Comparison of ENCODE assay signal across 20 cellular contexts in the genomic region with DNA sequence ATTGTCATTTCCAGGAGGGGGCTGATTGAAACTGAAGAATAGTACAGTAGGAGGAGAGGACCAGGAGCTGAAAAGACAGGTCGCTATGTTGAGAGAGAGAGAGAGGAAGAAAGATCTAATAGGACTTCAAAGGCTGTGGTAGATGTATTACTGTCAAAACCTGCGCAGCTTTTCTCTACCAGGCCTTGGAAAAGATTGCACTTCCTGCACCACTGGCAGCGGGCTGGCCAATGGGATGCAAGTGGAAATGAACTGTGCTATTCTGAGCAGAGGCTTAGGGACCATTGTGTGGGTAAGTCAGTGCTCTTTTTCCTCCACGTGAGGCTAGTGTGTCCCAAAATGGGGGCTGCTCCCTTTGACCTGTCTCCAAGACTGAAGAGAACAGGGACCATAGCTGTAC. TPM values are rescaled to one million over a fixed set of nuclear protein-coding genes. Genes with fewer than 3 reads are reported as not detected.
DNase-seq lines count a peak whose midpoint lies in the region; ATAC-seq, FAIRE-seq and TF ChIP-seq lines count a peak whose summit lies in the region.
"Had no signal": no experiment of that assay in that cellular context is flagged by ENCODE, and none has a peak within 500 bp of the region (broad histone marks: within the 10 kb centered on the region; RNA-seq: fewer than 3 reads in every experiment).

No MANE protein-coding gene starts in this region.

- no peak for TF ChIP-seq POLR2A in K562 (conservative IDR thresholded peaks at IDR 0.05)

- H3K4me1 Mint-ChIP-seq in natural killer cell: peaks cover 32 to 43% of the 10 kb centered on the region in 2 donors
- peaks cover 27 to 40% of the 10 kb centered on the region in 2 donors for H3K4me1 Mint-ChIP-seq in natural killer cell treated with Interleukin-12 subunit alpha and Interleukin-12 subunit beta and Interleukin-15 and Interleukin-18, amount 100 ng/mL, for 72 hours (ENCODE audit: low read depth in 2 of 2)
- peaks cover 63% of the 10 kb centered on the region for H3K4me1 Mint-ChIP-seq in stimulated activated naive CD8-positive, alpha-beta T cell treated with anti-CD3 and anti-CD28 coated beads, Interleukin-15, amount 100 ng/mL, for 72 hours

- no peaks in the 10 kb centered on the region for H3K9me2 ChIP-seq in OCI-LY7 (ENCODE audit: insufficient read depth, low read length)

- H3K4me1 ChIP-seq in OCI-LY7 (ENCODE audit: insufficient read depth, low read length, poor library complexity, severe bottlenecking) (peaks cover 66% of the 10 kb centered on the region), K562 (replicated peaks in 1 of 2; ENCODE audit: control insufficient read depth in 2 of 2, insufficient read depth in 2 of 2, low read length in 2 of 2) (peaks cover 12 to 16% of the 10 kb centered on the region in 2 experiments; a peak in 4 of 5 replicates)
- H3K4me1 ChIP-seq: pancreas, right lobe of liver had no signal

- no peak overlapping the region for H3K4me3 Mint-ChIP-seq in natural killer cell
- H3K4me3 Mint-ChIP-seq in natural killer cell treated with Interleukin-12 subunit alpha and Interleukin-12 subunit beta and Interleukin-15 and Interleukin-18, amount 100 ng/mL, for 72 hours: no peak overlapping the region
- no peak overlapping the region for H3K4me3 Mint-ChIP-seq in stimulated activated naive CD8-positive, alpha-beta T cell treated with anti-CD3 and anti-CD28 coated beads, Interleukin-15, amount 100 ng/mL, for 72 hours
- H3K4me3 Mint-ChIP-seq: stimulated activated memory B cell treated with anti-CD40 and anti-IgM and Interleukin-4, amounts not matched to agents 10 μg/mL and 1 μg/mL and 100 μg/mL, for 72 hours; type B pancreatic cell had no signal

- no peaks in the 10 kb centered on the region for H3K36me3 Mint-ChIP-seq in natural killer cell
- peaks cover 12% of the 10 kb centered on the region for H3K36me3 Mint-ChIP-seq in natural killer cell treated with Interleukin-12 subunit alpha and Interleukin-12 subunit beta and Interleukin-15 and Interleukin-18, amount 100 ng/mL, for 72 hours

- H3K36me3 ChIP-seq in OCI-LY7 (ENCODE audit: insufficient read depth, low read length): peaks cover 66% of the 10 kb centered on the region
- H3K36me3 ChIP-seq in K562 (ENCODE audit: control insufficient read depth, insufficient read depth, low read length): peaks cover 6% of the 10 kb centered on the region; the same call in 1 of the 3 replicates
- H3K36me3 ChIP-seq: pancreas had no signal

- H3K9me3 Mint-ChIP-seq in natural killer cell: no peaks in the 10 kb centered on the region
- no peaks in the 10 kb centered on the region for H3K9me3 Mint-ChIP-seq in natural killer cell treated with Interleukin-12 subunit alpha and Interleukin-12 subunit beta and Interleukin-15 and Interleukin-18, amount 100 ng/mL, for 72 hours
- H3K9me3 Mint-ChIP-seq in stimulated activated naive CD8-positive, alpha-beta T cell treated with anti-CD3 and anti-CD28 coated beads, Interleukin-15, amount 100 ng/mL, for 72 hours: no peaks in the 10 kb centered on the region
- H3K9me3 Mint-ChIP-seq: stimulated activated memory B cell treated with anti-CD40 and anti-IgM and Interleukin-4, amounts not matched to agents 10 μg/mL and 1 μg/mL and 100 μg/mL, for 72 hours; type B pancreatic cell had no signal

- no peak for FAIRE-seq in K562 (lab: Jason Lieb, UNC)
- FAIRE-seq: pancreas had no signal

- peak overlapping the region; percentile 33 to 60 for H3K27ac Mint-ChIP-seq in natural killer cell
- H3K27ac Mint-ChIP-seq in natural killer cell treated with Interleukin-12 subunit alpha and Interleukin-12 subunit beta and Interleukin-15 and Interleukin-18, amount 100 ng/mL, for 72 hours: peak overlapping the region in 1 of 2 donors; percentile 21
- H3K27ac Mint-ChIP-seq in stimulated activated naive CD8-positive, alpha-beta T cell treated with anti-CD3 and anti-CD28 coated beads, Interleukin-15, amount 100 ng/mL, for 72 hours: peak overlapping the region in 1 of 2 donors; percentile 29
- H3K27ac Mint-ChIP-seq: type B pancreatic cell had no signal

- H3K4me2 ChIP-seq in OCI-LY7 (ENCODE audit: low read length): peak overlapping the region; percentile 25
- H3K4me2 ChIP-seq in K562 (ENCODE audit: insufficient read depth, low read length): no peak overlapping the region

- POLR2A ChIA-PET in OCI-LY7 (lab: Charles Lee) (interaction anchor here (0.6 to 4.7 kb wide), 7 partner anchors 9 to 114 kb away, joined by 4 to 17 read pairs (median 5); a partner anchor contains a TSS), K562 (lab: Yijun Ruan, JAX) (interaction anchor here (0.7 to 1.0 kb wide), 2 partner anchors 62 to 758 kb away, joined by 3 to 4 read pairs; no protein-coding TSS in a partner anchor)

- no peak for TF ChIP-seq RAD21 in K562 (CRISPR knock-in tag; conservative IDR thresholded peaks at IDR 0.05 in 1 of 2, IDR thresholded peaks at IDR 0.05 in 1 of 2)

- intact Hi-C loops in natural killer cell (cut with micrococcal nuclease) (no loop called here), OCI-LY7 (cut with micrococcal nuclease; ENCODE audit: unreplicated experiment) (loop anchor here (10.0 kb wide), 2 partner anchors 119 to 149 kb away; a partner anchor contains a TSS), K562 (cut with micrococcal nuclease) (loop anchor here (10.0 kb wide), 1 partner anchor 381 kb away; no protein-coding TSS in a partner anchor)

- in situ Hi-C loops in K562 (cut with MboI): no loop called here

- H3K27me3 ChIP-seq in K562 (ENCODE audit: control insufficient read depth in 2 of 2, insufficient read depth in 2 of 2, low read length in 2 of 2): no peaks in the 10 kb centered on the region
- H3K27me3 ChIP-seq: pancreas, right lobe of liver had no signal

- no peak for DNase-seq in natural killer cell
- DNase-seq in natural killer cell treated with Interleukin-12 subunit alpha and Interleukin-12 subunit beta and Interleukin-15 and Interleukin-18, amount 100 ng/mL, for 72 hours (ENCODE audit: low spot score): no peak
- DNase-seq in OCI-LY7 (ENCODE audit: low spot score): no peak
- no peak for DNase-seq in K562 (ENCODE audit: extremely low read depth in 1 of 4, low spot score in 3 of 4)
- DNase-seq in stimulated activated naive CD8-positive, alpha-beta T cell treated with anti-CD3 and anti-CD28 coated beads, Interleukin-15, amount 100 ng/mL, for 72 hours: no peak
- no peak for DNase-seq in MV-4-11 (lab: John Stamatoyannopoulos, UW)
- no peak for DNase-seq in GM19238 (ENCODE audit: insufficient read length, low spot score)
- DNase-seq: activated gamma-delta T cell, Calu3, hippocampal formation, islet precursor cell, Kasumi-1, NCI-H1092 treated with DMSO at 0.1 percent for 48 hours, NCI-H2081 treated with DMSO at 0.1 percent for 48 hours, NCI-H510A, pancreas, right lobe of liver had no signal

- H3K9me1 ChIP-seq in K562 (ENCODE audit: control insufficient read depth, insufficient read depth, low read length): no peaks in the 10 kb centered on the region

- no peaks in the 10 kb centered on the region for H3K27me3 Mint-ChIP-seq in natural killer cell (ENCODE audit: low read depth in 2 of 2)
- no peaks in the 10 kb centered on the region for H3K27me3 Mint-ChIP-seq in natural killer cell treated with Interleukin-12 subunit alpha and Interleukin-12 subunit beta and Interleukin-15 and Interleukin-18, amount 100 ng/mL, for 72 hours
- H3K27me3 Mint-ChIP-seq in stimulated activated naive CD8-positive, alpha-beta T cell treated with anti-CD3 and anti-CD28 coated beads, Interleukin-15, amount 100 ng/mL, for 72 hours: no peaks in the 10 kb centered on the region
- H3K27me3 Mint-ChIP-seq: stimulated activated memory B cell treated with anti-CD40 and anti-IgM and Interleukin-4, amounts not matched to agents 10 μg/mL and 1 μg/mL and 100 μg/mL, for 72 hours; type B pancreatic cell had no signal

- H3K9ac ChIP-seq in K562 (ENCODE audit: insufficient read depth in 1 of 2, low read depth in 2 of 2, low read length in 2 of 2): no peak overlapping the region

- WGBS in K562 (ENCODE audit: insufficient coverage, low coverage, missing lambda C conversion rate): 62% methylated on average over 4 of the region's 4 CpGs

- H4K20me1 ChIP-seq in OCI-LY7 (ENCODE audit: insufficient read depth, low read length) (no peaks in the 10 kb centered on the region), K562 (replicated peaks; ENCODE audit: control insufficient read depth, insufficient read depth, low read length) (no peaks in the 10 kb centered on the region)

- TF ChIP-seq CTCF in natural killer cell (IDR thresholded peaks at IDR 0.05) (no peak), OCI-LY7 (conservative IDR thresholded peaks at IDR 0.05; ENCODE audit: low read length) (no peak), K562 (IDR thresholded peaks at IDR 0.05 in 2 of 3, conservative IDR thresholded peaks at IDR 0.05 in 1 of 3; ENCODE audit: insufficient read depth in 2 of 3, low read depth in 1 of 3, low read length in 3 of 3) (no peak)

- H3K27ac ChIP-seq in OCI-LY7 (ENCODE audit: low read depth, low read length, poor library complexity, severe bottlenecking) (peak overlapping the region; percentile 77), K562 (ENCODE audit: extremely low read depth, low read depth, low read length) (no peak overlapping the region)
- H3K27ac ChIP-seq: pancreas, right lobe of liver had no signal

- H3K79me2 ChIP-seq in OCI-LY7 (ENCODE audit: insufficient read depth, low read depth, low read length) (no peaks in the 10 kb centered on the region; the same call in 1 of the 2 replicates), K562 (ENCODE audit: control insufficient read depth, insufficient read depth, low read length) (no peaks in the 10 kb centered on the region)

- no TSS peak for BruUV-seq in OCI-LY7 (replicated peaks; lab: Mats Ljungman, UMichigan)
- no TSS peak for BruUV-seq in K562 (replicated peaks; lab: Mats Ljungman, UMichigan)

- CTCF ChIA-PET in OCI-LY7 (lab: Charles Lee; ENCODE audit: unreplicated experiment): interaction anchor here (0.8 to 1.2 kb wide), 2 partner anchors 241 to 243 kb away, joined by 3 read pairs; no protein-coding TSS in a partner anchor
- CTCF ChIA-PET in K562 (lab: Yijun Ruan, JAX; ENCODE audit: low intra/inter-chr PET ratio): no interaction called here

- ATAC-seq in natural killer cell (no peak), K562 (no peak), HG02763 (IDR thresholded peaks at IDR 0.05; ENCODE audit: unreplicated experiment) (no peak)
- no peak for ATAC-seq in natural killer cell treated with Interleukin-12 subunit alpha and Interleukin-12 subunit beta and Interleukin-15 and Interleukin-18, amount 100 ng/mL, for 72 hours
- peak; percentile 31 for ATAC-seq in stimulated activated naive CD8-positive, alpha-beta T cell treated with anti-CD3 and anti-CD28 coated beads, Interleukin-15, amount 100 ng/mL, for 72 hours
- ATAC-seq: pancreas; stimulated activated memory B cell treated with anti-CD40 and anti-IgM and Interleukin-4, amounts not matched to agents 10 μg/mL and 1 μg/mL and 100 μg/mL, for 72 hours had no signal

- H3K9me3 ChIP-seq in OCI-LY7 (ENCODE audit: low read length) (no peaks in the 10 kb centered on the region), K562 (replicated peaks; ENCODE audit: control insufficient read depth, insufficient read depth, low read depth, low read length) (no peaks in the 10 kb centered on the region)
- H3K9me3 ChIP-seq: pancreas, right lobe of liver had no signal

- no peak overlapping the region for H3K4me3 ChIP-seq in OCI-LY7 (ENCODE audit: low read depth, low read length, poor library complexity, severe bottlenecking)
- no peak overlapping the region for H3K4me3 ChIP-seq in K562
- H3K4me3 ChIP-seq: pancreas, right lobe of liver had no signal

- H2AFZ ChIP-seq in OCI-LY7 (ENCODE audit: low read length): no peak overlapping the region
- no peak overlapping the region for H2AFZ ChIP-seq in K562 (ENCODE audit: low read depth, low read length)

- TF ChIP-seq EP300 in K562 (IDR thresholded peaks at IDR 0.05; ENCODE audit: low read length): no peak

RNA-seq across cellular contexts. Expression of a gene that starts 47.1 kb away (rescaled TPM):
- total RNA-seq in natural killer cell: 100 to 1,000 TPM; 295 to 324 (median 296) TPM
- total RNA-seq in natural killer cell treated with Interleukin-12 subunit alpha and Interleukin-12 subunit beta and Interleukin-15 and Interleukin-18, amount 100 ng/mL, for 72 hours: 100 to 1,000 TPM; 104 to 151 TPM
- total RNA-seq in OCI-LY7 (2014; rRNA removed; shearing (Covaris generic)): 102 and 120 TPM in 2 replicates
- 282 and 343 TPM in 2 replicates for total RNA-seq in OCI-LY7 (2022)
- total RNA-seq in K562 (2011; cell fraction: chromatin; rRNA removed; ENCODE audit: low replicate concordance): 237 and 644 TPM in 2 replicates
- 117 and 136 TPM in 2 replicates for total RNA-seq in K562 (2011; cell fraction: nucleolus; rRNA removed)
- 249 and 386 TPM in 2 replicates for total RNA-seq in K562 (2011; cell fraction: nucleoplasm; rRNA removed)
- total RNA-seq in K562 (2014; rRNA removed): 21.2 and 24.6 TPM in 2 replicates
- 40.6 and 53.0 TPM in 2 replicates for total RNA-seq in K562 (2014; rRNA removed; fragmentation: Illumina TruSeq; extraction: Trizol)
- total RNA-seq in K562 (2015; rRNA removed; fragmentation: Illumina TruSeq; extraction: Trizol): 32.2 and 33.4 TPM in 2 replicates
- 55.9 and 61.7 TPM in 2 replicates for total RNA-seq in K562 (2021)
- polyA plus RNA-seq in K562 (2011; rRNA removed): 41.2 and 46.7 TPM in 2 replicates
- polyA plus RNA-seq in K562 (2011; cell fraction: cytosol; rRNA removed): 5.9 and 16.5 TPM in 2 replicates
- polyA plus RNA-seq in K562 (2011; cell fraction: nucleus; rRNA removed): 63.1 and 81.2 TPM in 2 replicates
- polyA plus RNA-seq in K562 (2012): 5.2 and 7.5 TPM in 2 replicates
- polyA plus RNA-seq in K562 (2014; fragmentation: Illumina TruSeq; extraction: Trizol): 10.0 TPM in 2 replicates
- polyA plus RNA-seq in K562 (2014; fragmentation: Nextera tagmentation; extraction: Ambion mirVana): 10 to 100 TPM in 1 of 2 experiments, 1 to 10 TPM in 1; 3.3 to 11.1 TPM
- 17.9 and 22.6 TPM in 2 replicates for polyA plus RNA-seq in K562 (2014; rRNA removed)
- 171 and 249 TPM in 2 replicates for polyA minus RNA-seq in K562 (2011; rRNA and poly(A)+ RNA removed)
- 15.7 and 26.6 TPM in 2 replicates for polyA minus RNA-seq in K562 (2011; cell fraction: cytosol; rRNA and poly(A)+ RNA removed)
- 120 and 165 TPM in 2 replicates for polyA minus RNA-seq in K562 (2011; cell fraction: nucleus; rRNA and poly(A)+ RNA removed)
